Comparison of ENCODE assay signal across 1 cellular context in the genomic region with DNA sequence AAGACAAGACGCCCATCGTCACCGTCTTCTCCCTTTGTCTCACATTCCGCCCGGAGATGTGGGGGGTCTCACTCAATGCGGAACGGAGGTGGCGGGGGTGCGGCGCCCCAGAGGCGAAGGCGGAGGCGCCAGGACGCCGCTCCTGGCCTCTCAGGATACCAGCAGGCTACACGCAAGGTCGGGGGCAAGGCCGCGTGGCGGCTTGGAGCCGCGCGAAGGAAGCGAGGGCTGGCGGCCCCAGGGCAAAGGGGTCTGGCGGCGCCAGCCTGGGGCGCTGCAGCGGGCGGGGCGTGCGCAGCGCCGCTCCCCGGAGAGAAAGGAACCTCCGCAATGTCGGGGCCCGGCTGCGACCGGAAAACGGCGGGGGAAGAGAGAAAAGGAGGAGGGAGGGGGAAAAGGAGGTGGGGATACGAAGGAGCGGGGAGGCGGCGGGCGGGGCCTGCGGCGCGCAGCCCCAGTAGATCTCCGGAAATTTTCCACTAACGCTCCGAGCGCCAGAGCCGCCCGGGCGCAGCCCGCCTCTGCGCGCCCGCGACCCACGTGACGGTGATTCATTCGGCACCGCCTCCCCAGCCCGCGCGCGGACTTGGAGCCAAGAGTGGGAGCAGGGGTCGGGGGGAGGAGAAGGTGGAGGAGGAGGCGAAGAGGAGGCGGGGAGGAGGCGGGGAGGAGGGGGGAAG.
TF ChIP-seq lines count a peak whose summit lies in the region.

No MANE protein-coding gene starts in this region.

TF ChIP-seq in HepG2, 621 proteins besides CTCF, POLR2A, EP300 and RAD21 (continued from another document and continues in another):
- TF ChIP-seq, protein P1, sequence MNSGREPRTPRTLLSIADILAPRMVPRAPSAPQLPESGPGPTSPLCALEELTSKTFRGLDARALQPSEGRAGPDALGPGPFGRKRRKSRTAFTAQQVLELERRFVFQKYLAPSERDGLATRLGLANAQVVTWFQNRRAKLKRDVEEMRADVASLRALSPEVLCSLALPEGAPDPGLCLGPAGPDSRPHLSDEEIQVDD (CRISPR knock-in tag; IDR thresholded peaks at IDR 0.05; ENCODE audit: borderline replicate concordance): no peak
- TF ChIP-seq ZNF747 (CRISPR knock-in tag; IDR thresholded peaks at IDR 0.05; ENCODE audit: borderline replicate concordance) (peak; percentile 75), CEBPB (IDR thresholded peaks at IDR 0.05; ENCODE audit: borderline replicate concordance, low read depth, low read length) (no peak), ZNF10 (CRISPR knock-in tag; IDR thresholded peaks at IDR 0.05; ENCODE audit: borderline replicate concordance, low read depth) (no peak), ZNF720 (CRISPR knock-in tag; IDR thresholded peaks at IDR 0.05) (no peak), BRCA1 (CRISPR knock-in tag; IDR thresholded peaks at IDR 0.05) (no peak), ZSCAN29 (CRISPR knock-in tag; conservative IDR thresholded peaks at IDR 0.05) (no peak), IKZF4 (CRISPR knock-in tag; IDR thresholded peaks at IDR 0.05; ENCODE audit: borderline replicate concordance, low read depth, not compliant biosample characterization) (peak; percentile 49), LCORL (IDR thresholded peaks at IDR 0.05) (no peak), LCORL (CRISPR knock-in tag; IDR thresholded peaks at IDR 0.05) (peak; percentile 4; the same call in 1 of the 2 replicates), HOXD1 (CRISPR knock-in tag; IDR thresholded peaks at IDR 0.05) (no peak), SP1 (IDR thresholded peaks at IDR 0.05) (no peak), SP1 (CRISPR knock-in tag; IDR thresholded peaks at IDR 0.05) (no peak), FOXA3 (CRISPR knock-in tag; IDR thresholded peaks at IDR 0.05) (0 out of 2 replicates have a peak, but pooled peaks have one; percentile 19), PRMT3 (CRISPR knock-in tag; IDR thresholded peaks at IDR 0.05; ENCODE audit: borderline replicate concordance, low read depth) (peak; percentile 79), SAP130 (CRISPR knock-in tag; IDR thresholded peaks at IDR 0.05; ENCODE audit: low read depth) (peak; percentile 71), ZNF232 (CRISPR knock-in tag; IDR thresholded peaks at IDR 0.05; ENCODE audit: borderline replicate concordance) (no peak), POLR2AphosphoS2 (IDR thresholded peaks at IDR 0.05; ENCODE audit: low read depth, low read length) (0 out of 2 replicates have a peak, but pooled peaks have one; percentile 11), PAF1 (CRISPR knock-in tag; IDR thresholded peaks at IDR 0.05) (no peak), TP53 (CRISPR knock-in tag; conservative IDR thresholded peaks at IDR 0.05) (no peak), DNMT3B (CRISPR knock-in tag; conservative IDR thresholded peaks at IDR 0.05) (no peak), RCOR2 (CRISPR knock-in tag; IDR thresholded peaks at IDR 0.05) (no peak; the same call in 1 of the 2 replicates), ZNF430 (CRISPR knock-in tag; IDR thresholded peaks at IDR 0.05) (peak; percentile 15; the same call in 1 of the 2 replicates), ATF7 (IDR thresholded peaks at IDR 0.05) (no peak), ATF7 (CRISPR knock-in tag; IDR thresholded peaks at IDR 0.05) (peak; percentile 81), NKX3-1 (CRISPR knock-in tag; IDR thresholded peaks at IDR 0.05) (no peak), ZNF772 (CRISPR knock-in tag; IDR thresholded peaks at IDR 0.05) (peak; percentile 50; the same call in 1 of the 2 replicates), SP5 (CRISPR knock-in tag; IDR thresholded peaks at IDR 0.05; ENCODE audit: borderline replicate concordance, low read depth) (peak; percentile 94), ZNF562 (CRISPR knock-in tag; IDR thresholded peaks at IDR 0.05; ENCODE audit: borderline replicate concordance) (no peak), HOXA3 (CRISPR knock-in tag; IDR thresholded peaks at IDR 0.05) (peak; percentile 11), ZNF121 (CRISPR knock-in tag; IDR thresholded peaks at IDR 0.05) (no peak; the same call in 1 of the 2 replicates), ISX (CRISPR knock-in tag; conservative IDR thresholded peaks at IDR 0.05) (no peak), KDM5B (CRISPR knock-in tag; IDR thresholded peaks at IDR 0.05; ENCODE audit: borderline replicate concordance) (peak; percentile 79), TEAD2 (CRISPR knock-in tag; IDR thresholded peaks at IDR 0.05) (0 out of 2 replicates have a peak, but pooled peaks have one; percentile 45), KLF15 (CRISPR knock-in tag; IDR thresholded peaks at IDR 0.05; ENCODE audit: borderline replicate concordance) (no peak), ZMYM3 (CRISPR knock-in tag; IDR thresholded peaks at IDR 0.05) (no peak), MEIS1 (CRISPR knock-in tag; IDR thresholded peaks at IDR 0.05; ENCODE audit: borderline replicate concordance) (no peak), ETV5 (CRISPR knock-in tag; IDR thresholded peaks at IDR 0.05; ENCODE audit: borderline replicate concordance) (peak; percentile 64; the same call in 1 of the 2 replicates), MED1 (CRISPR knock-in tag; IDR thresholded peaks at IDR 0.05) (no peak; the same call in none of the 2 replicates), ZNF510 (CRISPR knock-in tag; IDR thresholded peaks at IDR 0.05; ENCODE audit: low read depth) (no peak), MXI1 (IDR thresholded peaks at IDR 0.05; ENCODE audit: borderline replicate concordance, low read depth, low read length) (peak; percentile 67; the same call in 1 of the 3 replicates), RFXAP (CRISPR knock-in tag; IDR thresholded peaks at IDR 0.05; ENCODE audit: borderline replicate concordance) (no peak), CHD4 (IDR thresholded peaks at IDR 0.05; ENCODE audit: borderline replicate concordance, low read length) (peak; percentile 61; the same call in 1 of the 2 replicates)
- TF ChIP-seq, protein P2, sequence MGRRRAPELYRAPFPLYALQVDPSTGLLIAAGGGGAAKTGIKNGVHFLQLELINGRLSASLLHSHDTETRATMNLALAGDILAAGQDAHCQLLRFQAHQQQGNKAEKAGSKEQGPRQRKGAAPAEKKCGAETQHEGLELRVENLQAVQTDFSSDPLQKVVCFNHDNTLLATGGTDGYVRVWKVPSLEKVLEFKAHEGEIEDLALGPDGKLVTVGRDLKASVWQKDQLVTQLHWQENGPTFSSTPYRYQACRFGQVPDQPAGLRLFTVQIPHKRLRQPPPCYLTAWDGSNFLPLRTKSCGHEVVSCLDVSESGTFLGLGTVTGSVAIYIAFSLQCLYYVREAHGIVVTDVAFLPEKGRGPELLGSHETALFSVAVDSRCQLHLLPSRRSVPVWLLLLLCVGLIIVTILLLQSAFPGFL (CRISPR knock-in tag; IDR thresholded peaks at IDR 0.05): no peak
- TF ChIP-seq, protein P3, sequence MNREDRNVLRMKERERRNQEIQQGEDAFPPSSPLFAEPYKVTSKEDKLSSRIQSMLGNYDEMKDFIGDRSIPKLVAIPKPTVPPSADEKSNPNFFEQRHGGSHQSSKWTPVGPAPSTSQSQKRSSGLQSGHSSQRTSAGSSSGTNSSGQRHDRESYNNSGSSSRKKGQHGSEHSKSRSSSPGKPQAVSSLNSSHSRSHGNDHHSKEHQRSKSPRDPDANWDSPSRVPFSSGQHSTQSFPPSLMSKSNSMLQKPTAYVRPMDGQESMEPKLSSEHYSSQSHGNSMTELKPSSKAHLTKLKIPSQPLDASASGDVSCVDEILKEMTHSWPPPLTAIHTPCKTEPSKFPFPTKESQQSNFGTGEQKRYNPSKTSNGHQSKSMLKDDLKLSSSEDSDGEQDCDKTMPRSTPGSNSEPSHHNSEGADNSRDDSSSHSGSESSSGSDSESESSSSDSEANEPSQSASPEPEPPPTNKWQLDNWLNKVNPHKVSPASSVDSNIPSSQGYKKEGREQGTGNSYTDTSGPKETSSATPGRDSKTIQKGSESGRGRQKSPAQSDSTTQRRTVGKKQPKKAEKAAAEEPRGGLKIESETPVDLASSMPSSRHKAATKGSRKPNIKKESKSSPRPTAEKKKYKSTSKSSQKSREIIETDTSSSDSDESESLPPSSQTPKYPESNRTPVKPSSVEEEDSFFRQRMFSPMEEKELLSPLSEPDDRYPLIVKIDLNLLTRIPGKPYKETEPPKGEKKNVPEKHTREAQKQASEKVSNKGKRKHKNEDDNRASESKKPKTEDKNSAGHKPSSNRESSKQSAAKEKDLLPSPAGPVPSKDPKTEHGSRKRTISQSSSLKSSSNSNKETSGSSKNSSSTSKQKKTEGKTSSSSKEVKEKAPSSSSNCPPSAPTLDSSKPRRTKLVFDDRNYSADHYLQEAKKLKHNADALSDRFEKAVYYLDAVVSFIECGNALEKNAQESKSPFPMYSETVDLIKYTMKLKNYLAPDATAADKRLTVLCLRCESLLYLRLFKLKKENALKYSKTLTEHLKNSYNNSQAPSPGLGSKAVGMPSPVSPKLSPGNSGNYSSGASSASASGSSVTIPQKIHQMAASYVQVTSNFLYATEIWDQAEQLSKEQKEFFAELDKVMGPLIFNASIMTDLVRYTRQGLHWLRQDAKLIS (CRISPR knock-in tag; IDR thresholded peaks at IDR 0.05): no peak
- TF ChIP-seq, protein P4, sequence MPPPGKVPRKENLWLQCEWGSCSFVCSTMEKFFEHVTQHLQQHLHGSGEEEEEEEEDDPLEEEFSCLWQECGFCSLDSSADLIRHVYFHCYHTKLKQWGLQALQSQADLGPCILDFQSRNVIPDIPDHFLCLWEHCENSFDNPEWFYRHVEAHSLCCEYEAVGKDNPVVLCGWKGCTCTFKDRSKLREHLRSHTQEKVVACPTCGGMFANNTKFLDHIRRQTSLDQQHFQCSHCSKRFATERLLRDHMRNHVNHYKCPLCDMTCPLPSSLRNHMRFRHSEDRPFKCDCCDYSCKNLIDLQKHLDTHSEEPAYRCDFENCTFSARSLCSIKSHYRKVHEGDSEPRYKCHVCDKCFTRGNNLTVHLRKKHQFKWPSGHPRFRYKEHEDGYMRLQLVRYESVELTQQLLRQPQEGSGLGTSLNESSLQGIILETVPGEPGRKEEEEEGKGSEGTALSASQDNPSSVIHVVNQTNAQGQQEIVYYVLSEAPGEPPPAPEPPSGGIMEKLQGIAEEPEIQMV (CRISPR knock-in tag; IDR thresholded peaks at IDR 0.05; ENCODE audit: low read depth): no peak
- TF ChIP-seq, protein P5, sequence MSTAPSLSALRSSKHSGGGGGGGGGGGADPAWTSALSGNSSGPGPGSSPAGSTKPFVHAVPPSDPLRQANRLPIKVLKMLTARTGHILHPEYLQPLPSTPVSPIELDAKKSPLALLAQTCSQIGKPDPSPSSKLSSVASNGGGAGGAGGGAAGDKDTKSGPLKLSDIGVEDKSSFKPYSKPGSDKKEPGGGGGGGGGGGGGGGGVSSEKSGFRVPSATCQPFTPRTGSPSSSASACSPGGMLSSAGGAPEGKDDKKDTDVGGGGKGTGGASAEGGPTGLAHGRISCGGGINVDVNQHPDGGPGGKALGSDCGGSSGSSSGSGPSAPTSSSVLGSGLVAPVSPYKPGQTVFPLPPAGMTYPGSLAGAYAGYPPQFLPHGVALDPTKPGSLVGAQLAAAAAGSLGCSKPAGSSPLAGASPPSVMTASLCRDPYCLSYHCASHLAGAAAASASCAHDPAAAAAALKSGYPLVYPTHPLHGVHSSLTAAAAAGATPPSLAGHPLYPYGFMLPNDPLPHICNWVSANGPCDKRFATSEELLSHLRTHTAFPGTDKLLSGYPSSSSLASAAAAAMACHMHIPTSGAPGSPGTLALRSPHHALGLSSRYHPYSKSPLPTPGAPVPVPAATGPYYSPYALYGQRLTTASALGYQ (CRISPR knock-in tag; IDR thresholded peaks at IDR 0.05): no peak
- TF ChIP-seq, protein P6, sequence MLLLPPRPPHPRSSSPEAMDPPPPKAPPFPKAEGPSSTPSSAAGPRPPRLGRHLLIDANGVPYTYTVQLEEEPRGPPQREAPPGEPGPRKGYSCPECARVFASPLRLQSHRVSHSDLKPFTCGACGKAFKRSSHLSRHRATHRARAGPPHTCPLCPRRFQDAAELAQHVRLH (CRISPR knock-in tag; IDR thresholded peaks at IDR 0.05; ENCODE audit: borderline replicate concordance, low read depth): no peak; the same call in 1 of the 2 replicates
- TF ChIP-seq, protein P7, sequence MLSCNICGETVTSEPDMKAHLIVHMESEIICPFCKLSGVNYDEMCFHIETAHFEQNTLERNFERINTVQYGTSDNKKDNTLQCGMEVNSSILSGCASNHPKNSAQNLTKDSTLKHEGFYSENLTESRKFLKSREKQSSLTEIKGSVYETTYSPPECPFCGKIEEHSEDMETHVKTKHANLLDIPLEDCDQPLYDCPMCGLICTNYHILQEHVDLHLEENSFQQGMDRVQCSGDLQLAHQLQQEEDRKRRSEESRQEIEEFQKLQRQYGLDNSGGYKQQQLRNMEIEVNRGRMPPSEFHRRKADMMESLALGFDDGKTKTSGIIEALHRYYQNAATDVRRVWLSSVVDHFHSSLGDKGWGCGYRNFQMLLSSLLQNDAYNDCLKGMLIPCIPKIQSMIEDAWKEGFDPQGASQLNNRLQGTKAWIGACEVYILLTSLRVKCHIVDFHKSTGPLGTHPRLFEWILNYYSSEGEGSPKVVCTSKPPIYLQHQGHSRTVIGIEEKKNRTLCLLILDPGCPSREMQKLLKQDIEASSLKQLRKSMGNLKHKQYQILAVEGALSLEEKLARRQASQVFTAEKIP (CRISPR knock-in tag; IDR thresholded peaks at IDR 0.05; ENCODE audit: borderline replicate concordance): no peak
- TF ChIP-seq, protein P8, sequence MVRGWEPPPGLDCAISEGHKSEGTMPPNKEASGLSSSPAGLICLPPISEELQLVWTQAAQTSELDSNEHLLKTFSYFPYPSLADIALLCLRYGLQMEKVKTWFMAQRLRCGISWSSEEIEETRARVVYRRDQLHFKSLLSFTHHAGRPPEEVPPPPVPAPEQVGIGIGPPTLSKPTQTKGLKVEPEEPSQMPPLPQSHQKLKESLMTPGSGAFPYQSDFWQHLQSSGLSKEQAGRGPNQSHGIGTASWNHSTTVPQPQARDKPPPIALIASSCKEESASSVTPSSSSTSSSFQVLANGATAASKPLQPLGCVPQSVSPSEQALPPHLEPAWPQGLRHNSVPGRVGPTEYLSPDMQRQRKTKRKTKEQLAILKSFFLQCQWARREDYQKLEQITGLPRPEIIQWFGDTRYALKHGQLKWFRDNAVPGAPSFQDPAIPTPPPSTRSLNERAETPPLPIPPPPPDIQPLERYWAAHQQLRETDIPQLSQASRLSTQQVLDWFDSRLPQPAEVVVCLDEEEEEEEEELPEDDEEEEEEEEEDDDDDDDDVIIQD (CRISPR knock-in tag; IDR thresholded peaks at IDR 0.05; ENCODE audit: low read depth): peak; percentile 79; the same call in 1 of the 2 replicates
- TF ChIP-seq, protein P9, sequence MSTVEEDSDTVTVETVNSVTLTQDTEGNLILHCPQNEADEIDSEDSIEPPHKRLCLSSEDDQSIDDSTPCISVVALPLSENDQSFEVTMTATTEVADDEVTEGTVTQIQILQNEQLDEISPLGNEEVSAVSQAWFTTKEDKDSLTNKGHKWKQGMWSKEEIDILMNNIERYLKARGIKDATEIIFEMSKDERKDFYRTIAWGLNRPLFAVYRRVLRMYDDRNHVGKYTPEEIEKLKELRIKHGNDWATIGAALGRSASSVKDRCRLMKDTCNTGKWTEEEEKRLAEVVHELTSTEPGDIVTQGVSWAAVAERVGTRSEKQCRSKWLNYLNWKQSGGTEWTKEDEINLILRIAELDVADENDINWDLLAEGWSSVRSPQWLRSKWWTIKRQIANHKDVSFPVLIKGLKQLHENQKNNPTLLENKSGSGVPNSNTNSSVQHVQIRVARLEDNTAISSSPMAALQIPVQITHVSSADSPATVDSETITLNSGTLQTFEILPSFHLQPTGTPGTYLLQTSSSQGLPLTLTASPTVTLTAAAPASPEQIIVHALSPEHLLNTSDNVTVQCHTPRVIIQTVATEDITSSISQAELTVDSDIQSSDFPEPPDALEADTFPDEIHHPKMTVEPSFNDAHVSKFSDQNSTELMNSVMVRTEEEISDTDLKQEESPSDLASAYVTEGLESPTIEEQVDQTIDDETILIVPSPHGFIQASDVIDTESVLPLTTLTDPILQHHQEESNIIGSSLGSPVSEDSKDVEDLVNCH (CRISPR knock-in tag; IDR thresholded peaks at IDR 0.05): no peak
